8 cellular contexts compared by ENCODE assay signal in the genomic region with DNA sequence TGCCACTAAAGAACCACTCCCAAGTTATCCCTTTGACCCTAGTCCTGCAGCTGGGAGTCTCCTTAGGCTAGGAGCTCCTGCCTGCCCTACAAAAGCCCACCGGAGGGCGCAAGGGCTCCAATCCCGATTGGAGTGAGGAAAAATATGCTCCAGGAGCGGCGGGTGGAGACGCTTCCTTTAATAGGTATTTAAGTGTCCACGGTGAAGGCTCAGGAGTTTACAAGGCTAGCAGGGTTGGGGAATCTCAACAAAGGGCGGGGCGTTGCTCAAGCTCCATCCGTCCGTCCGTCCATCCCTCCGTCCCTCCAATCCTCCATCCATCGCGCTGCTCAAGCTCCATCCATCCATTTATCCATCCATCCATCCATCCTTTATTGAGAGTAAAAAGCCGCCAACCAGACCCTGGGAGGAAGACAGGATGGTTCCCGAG. TPM values are rescaled to one million over a fixed set of nuclear protein-coding genes. Genes with fewer than 3 reads are reported as not detected.
A peak's percentile ranks its signal among the peaks of the same experiment; 100 is the strongest.
DNase-seq lines count a peak whose midpoint lies in the region; ATAC-seq and TF ChIP-seq lines count a peak whose summit lies in the region.

No MANE protein-coding gene starts in this region.

- H3K36me3 Mint-ChIP-seq in activated naive CD4-positive, alpha-beta T cell treated with anti-CD3 and anti-CD28 coated beads for 36 hours (ENCODE audit: low read depth): peaks cover 3% of the 10 kb centered on the region

- H3K4me3 Mint-ChIP-seq in activated naive CD4-positive, alpha-beta T cell treated with anti-CD3 and anti-CD28 coated beads for 36 hours: peak overlapping the region; percentile 97

- no peaks in the 10 kb centered on the region for H3K9me3 ChIP-seq in neural cell (ENCODE audit: low read length)

- TF ChIP-seq EP300 in neural cell (conservative IDR thresholded peaks at IDR 0.05; ENCODE audit: poor library complexity, severe bottlenecking): no peak

- intact Hi-C loops in activated naive CD4-positive, alpha-beta T cell treated with anti-CD3 and anti-CD28 coated beads for 36 hours (cut with micrococcal nuclease): loop anchor here (1.0 kb wide), 3 partner anchors 11 to 34 kb away; partner anchors contain the start of genes LAT and NFATC2IP

- peak; percentile 5 to 8 for ATAC-seq in activated CD4-positive, CD25-positive, alpha-beta regulatory T cell treated with anti-CD3 and anti-CD28 coated beads, Interleukin-2, amount 50 U/mL, for 24 hours
- ATAC-seq in HG02798 (IDR thresholded peaks at IDR 0.05; ENCODE audit: poor library complexity, unreplicated experiment) (peak; percentile 13), HG03469 (IDR thresholded peaks at IDR 0.05; ENCODE audit: unreplicated experiment) (no peak)

- peak overlapping the region; percentile 50 for H3K4me2 ChIP-seq in neural cell (ENCODE audit: low read length)

- peaks cover 34% of the 10 kb centered on the region for H3K4me1 Mint-ChIP-seq in activated naive CD4-positive, alpha-beta T cell treated with anti-CD3 and anti-CD28 coated beads for 36 hours (ENCODE audit: low read depth)

- H3K27me3 Mint-ChIP-seq in activated naive CD4-positive, alpha-beta T cell treated with anti-CD3 and anti-CD28 coated beads for 36 hours (ENCODE audit: low read depth): no peaks in the 10 kb centered on the region

- peak overlapping the region; percentile 91 for H2AFZ ChIP-seq in neural cell (ENCODE audit: low read depth, low read length)

- no peaks in the 10 kb centered on the region for H3K36me3 ChIP-seq in neural cell (ENCODE audit: insufficient read depth, low read length)

- H3K79me2 ChIP-seq in neural cell (replicated peaks; ENCODE audit: insufficient read depth, low read length): peaks cover 10% of the 10 kb centered on the region

- H3K27ac ChIP-seq in neural cell (ENCODE audit: low read length): peak overlapping the region; percentile 85

- no peaks in the 10 kb centered on the region for H3F3A ChIP-seq in neural cell (ENCODE audit: insufficient read depth, low read length, poor library complexity, severe bottlenecking)

- CTCF ChIA-PET in activated naive CD4-positive, alpha-beta T cell treated with anti-CD3 and anti-CD28 coated beads for 36 hours (lab: Charles Lee): interaction anchor here (0.6 to 2.1 kb wide), 13 partner anchors 10 to 207 kb away, joined by 3 to 14 read pairs (median 3); partner anchors contain the start of gene LAT

- no peaks in the 10 kb centered on the region for H3K27me3 ChIP-seq in neural cell (ENCODE audit: insufficient read depth, low read depth, low read length)

- TF ChIP-seq CTCF in neural cell (IDR thresholded peaks at IDR 0.05; ENCODE audit: poor library complexity, severe bottlenecking): peak; percentile 92

- H3K9me3 Mint-ChIP-seq in activated naive CD4-positive, alpha-beta T cell treated with anti-CD3 and anti-CD28 coated beads for 36 hours: no peaks in the 10 kb centered on the region

- peak overlapping the region; percentile 79 for H3K9ac ChIP-seq in neural cell (ENCODE audit: low read length)

- no peaks in the 10 kb centered on the region for H3K9me2 ChIP-seq in neural cell (ENCODE audit: insufficient read depth, low read length)

- no peak for DNase-seq in activated CD4-positive, CD25-positive, alpha-beta regulatory T cell treated with anti-CD3 and anti-CD28 coated beads, Interleukin-2, amount 50 U/mL, for 72 hours
- peak; percentile 88 for DNase-seq in NCI-H2227 (lab: John Stamatoyannopoulos, UW; ENCODE audit: unreplicated experiment)
- DNase-seq in activated naive CD4-positive, alpha-beta T cell treated with anti-CD3 and anti-CD28 coated beads for 36 hours: peak; percentile 76
- peak; percentile 46 for DNase-seq in foreskin melanocyte

- TF ChIP-seq RAD21 in neural cell (conservative IDR thresholded peaks at IDR 0.05): peak; percentile 78

- H4K20me1 ChIP-seq in neural cell (ENCODE audit: insufficient read depth): no peaks in the 10 kb centered on the region

- H3K27ac Mint-ChIP-seq in activated naive CD4-positive, alpha-beta T cell treated with anti-CD3 and anti-CD28 coated beads for 36 hours: peak overlapping the region; percentile 91

- H3K4me3 ChIP-seq in neural cell (ENCODE audit: low read length): peak overlapping the region; percentile 80

TF ChIP-seq in neural cell, 6 proteins besides CTCF, POLR2A, EP300 and RAD21:
- no peak for TF ChIP-seq MXI1 (conservative IDR thresholded peaks at IDR 0.05; ENCODE audit: poor library complexity, severe bottlenecking)
- TF ChIP-seq, protein P1, sequence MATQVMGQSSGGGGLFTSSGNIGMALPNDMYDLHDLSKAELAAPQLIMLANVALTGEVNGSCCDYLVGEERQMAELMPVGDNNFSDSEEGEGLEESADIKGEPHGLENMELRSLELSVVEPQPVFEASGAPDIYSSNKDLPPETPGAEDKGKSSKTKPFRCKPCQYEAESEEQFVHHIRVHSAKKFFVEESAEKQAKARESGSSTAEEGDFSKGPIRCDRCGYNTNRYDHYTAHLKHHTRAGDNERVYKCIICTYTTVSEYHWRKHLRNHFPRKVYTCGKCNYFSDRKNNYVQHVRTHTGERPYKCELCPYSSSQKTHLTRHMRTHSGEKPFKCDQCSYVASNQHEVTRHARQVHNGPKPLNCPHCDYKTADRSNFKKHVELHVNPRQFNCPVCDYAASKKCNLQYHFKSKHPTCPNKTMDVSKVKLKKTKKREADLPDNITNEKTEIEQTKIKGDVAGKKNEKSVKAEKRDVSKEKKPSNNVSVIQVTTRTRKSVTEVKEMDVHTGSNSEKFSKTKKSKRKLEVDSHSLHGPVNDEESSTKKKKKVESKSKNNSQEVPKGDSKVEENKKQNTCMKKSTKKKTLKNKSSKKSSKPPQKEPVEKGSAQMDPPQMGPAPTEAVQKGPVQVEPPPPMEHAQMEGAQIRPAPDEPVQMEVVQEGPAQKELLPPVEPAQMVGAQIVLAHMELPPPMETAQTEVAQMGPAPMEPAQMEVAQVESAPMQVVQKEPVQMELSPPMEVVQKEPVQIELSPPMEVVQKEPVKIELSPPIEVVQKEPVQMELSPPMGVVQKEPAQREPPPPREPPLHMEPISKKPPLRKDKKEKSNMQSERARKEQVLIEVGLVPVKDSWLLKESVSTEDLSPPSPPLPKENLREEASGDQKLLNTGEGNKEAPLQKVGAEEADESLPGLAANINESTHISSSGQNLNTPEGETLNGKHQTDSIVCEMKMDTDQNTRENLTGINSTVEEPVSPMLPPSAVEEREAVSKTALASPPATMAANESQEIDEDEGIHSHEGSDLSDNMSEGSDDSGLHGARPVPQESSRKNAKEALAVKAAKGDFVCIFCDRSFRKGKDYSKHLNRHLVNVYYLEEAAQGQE (IDR thresholded peaks at IDR 0.05; ENCODE audit: borderline replicate concordance): peak; percentile 74
- no peak for TF ChIP-seq TAF1 (IDR thresholded peaks at IDR 0.05; ENCODE audit: low read depth)
- TF ChIP-seq SMC3 (conservative IDR thresholded peaks at IDR 0.05; ENCODE audit: poor library complexity): peak; percentile 89
- TF ChIP-seq POLR2AphosphoS5 (IDR thresholded peaks at IDR 0.05): no peak
- TF ChIP-seq EZH2 (IDR thresholded peaks at IDR 0.05; ENCODE audit: borderline replicate concordance, insufficient read depth, low read length, poor library complexity, severe bottlenecking): no peak

RNA-seq across cellular contexts. Expression of gene SPNS1, which starts 0.6 kb away (rescaled TPM):
- 10 to 100 TPM; 10.3 to 10.5 TPM for total RNA-seq in activated naive CD4-positive, alpha-beta T cell treated with anti-CD3 and anti-CD28 coated beads for 36 hours
- polyA plus RNA-seq in neural cell: 41.6 and 47.3 TPM in 2 replicates
- polyA minus RNA-seq in neural cell: 34.8 and 45.0 TPM in 2 replicates

RNA-seq across cellular contexts. Expression of gene LAT, which starts 10.8 kb away (rescaled TPM):
- 100 to 1,000 TPM; 122 to 128 TPM for total RNA-seq in activated naive CD4-positive, alpha-beta T cell treated with anti-CD3 and anti-CD28 coated beads for 36 hours
- polyA plus RNA-seq in neural cell: 6.4 and 9.1 TPM in 2 replicates
- 1.5 TPM in 1 of 2 replicates, not detected in the other for polyA minus RNA-seq in neural cell

RNA-seq across cellular contexts. Expression of gene NFATC2IP, which starts 23.3 kb away (rescaled TPM):
- 10 to 100 TPM; 55.5 to 58.9 TPM for total RNA-seq in activated naive CD4-positive, alpha-beta T cell treated with anti-CD3 and anti-CD28 coated beads for 36 hours
- polyA plus RNA-seq in neural cell: 39.1 and 42.6 TPM in 2 replicates
- 22.0 and 28.2 TPM in 2 replicates for polyA minus RNA-seq in neural cell

RNA-seq across cellular contexts. Expression of gene CD19, which starts 42.3 kb away (rescaled TPM):
- total RNA-seq in activated naive CD4-positive, alpha-beta T cell treated with anti-CD3 and anti-CD28 coated beads for 36 hours: under 1 TPM; 0.19 to 0.22 TPM
- polyA plus RNA-seq in neural cell: not detected in 2 replicates
- polyA minus RNA-seq in neural cell: not detected in 2 replicates

RNA-seq across cellular contexts. Expression of gene RABEP2, which starts 49.0 kb away (rescaled TPM):
- 10 to 100 TPM; 11.6 to 14.0 TPM for total RNA-seq in activated naive CD4-positive, alpha-beta T cell treated with anti-CD3 and anti-CD28 coated beads for 36 hours
- 27.5 and 28.7 TPM in 2 replicates for polyA plus RNA-seq in neural cell
- 13.4 and 17.0 TPM in 2 replicates for polyA minus RNA-seq in neural cell
